13 cellular contexts compared by ENCODE assay signal in genomic region chr2:150571121-150571520, GRCh38.
A peak's percentile ranks its signal among the peaks of the same experiment; 100 is the strongest.
DNase-seq lines count a peak whose midpoint lies in the region; ATAC-seq and TF ChIP-seq lines count a peak whose summit lies in the region.
"Had no signal": no experiment of that assay in that cellular context is flagged by ENCODE, and none has a peak within 500 bp of the region (broad histone marks: within the 10 kb centered on the region; RNA-seq: fewer than 3 reads in every experiment).

No MANE protein-coding gene starts in this region.

- no TSS peak for BruUV-seq in IMR-90 (replicated peaks; lab: Mats Ljungman, UMichigan)

- H2BK15ac ChIP-seq in IMR-90 (ENCODE audit: low read depth, low read length) = no peak overlapping the region

- peaks cover 5 to 17% of the 10 kb centered on the region in 2 experiments; a peak in 2 of 4 replicates for H3K79me1 ChIP-seq in IMR-90 (ENCODE audit: low read depth in 1 of 2, low read length in 2 of 2)

- no peak overlapping the region for H3K14ac ChIP-seq in IMR-90 (replicated peaks; ENCODE audit: low read depth, low read length)

- peak overlapping the region in 1 of 2 experiments; percentile 64; a peak in 1 of 4 replicates for H4K8ac ChIP-seq in IMR-90 (ENCODE audit: low read depth in 2 of 2, low read length in 2 of 2)

- H3K56ac ChIP-seq in IMR-90 (ENCODE audit: extremely low read depth, insufficient read depth, low read length) = peak overlapping the region; percentile 48; the same call in 1 of the 2 replicates

- dilution Hi-C loops in IMR-90 (cut with HindIII; ENCODE audit: low sequenced_read_pairs, unreplicated experiment) = no loop called here

- ATAC-seq in IMR-90 (ENCODE audit: low read depth) (peak; percentile 10), foreskin keratinocyte (no peak), GM21528 (IDR thresholded peaks at IDR 0.05; ENCODE audit: low FRiP score, unreplicated experiment) (no peak)

- DNase-seq in IMR-90 = no peak
- DNase-seq in brain microvascular endothelial cell = no peak
- DNase-seq in foreskin keratinocyte = no peak
- no peak for DNase-seq in smooth muscle cell (lab: John Stamatoyannopoulos, UW; ENCODE audit: unreplicated experiment)
- DNase-seq in cerebellar cortex (ENCODE audit: low spot score) = no peak
- DNase-seq in T-helper 9 cell = no peak
- DNase-seq: C1 segment of cervical spinal cord; MV-4-11; NCI-H345; NCI-H526 treated with DMSO at 0.1 percent for 48 hours; NK-92 treated with Interleukin-12 subunit alpha and Interleukin-12 subunit beta, amount 100 ng/mL, for 24 hours; PC-9 had no signal

- no peak overlapping the region; the same call in 1 of the 2 replicates for H3K23ac ChIP-seq in IMR-90 (ENCODE audit: low read depth, low read length)

- H3K18ac ChIP-seq in IMR-90 (ENCODE audit: low read depth, low read length) = peak overlapping the region; percentile 17; the same call in 1 of the 2 replicates

- H4K91ac ChIP-seq in IMR-90 (ENCODE audit: insufficient read depth, low read depth, low read length) = peak overlapping the region; percentile 47; the same call in 1 of the 2 replicates

- H2AK9ac ChIP-seq in IMR-90 (replicated peaks; ENCODE audit: low read depth, low read length, poor library complexity) = no peak overlapping the region

- 0 out of 2 replicates have a peak overlapping the region, but pooled peaks have one; percentile 29 for H3K9ac ChIP-seq in IMR-90 (ENCODE audit: low read depth, low read length)
- H3K9ac ChIP-seq in smooth muscle cell (ENCODE audit: low read depth) = peak overlapping the region; percentile 16

- H3K27ac ChIP-seq in IMR-90 (ENCODE audit: insufficient read depth, low read length) (peak overlapping the region; percentile 82; the same call in 1 of the 2 replicates), brain microvascular endothelial cell (peak overlapping the region; percentile 14), foreskin keratinocyte (peak overlapping the region; percentile 89), smooth muscle cell (ENCODE audit: low read depth) (peak overlapping the region; percentile 66)
- H3K27ac ChIP-seq: PC-9 had no signal

- peak overlapping the region; percentile 93 for H2BK120ac ChIP-seq in IMR-90 (ENCODE audit: low read depth, low read length)

- no peaks in the 10 kb centered on the region for H3K79me2 ChIP-seq in smooth muscle cell (ENCODE audit: low read depth)

- H3K4me2 ChIP-seq in IMR-90 (ENCODE audit: low read depth, low read length) (no peak overlapping the region), smooth muscle cell (peak overlapping the region; percentile 36)
- H3K4me2 ChIP-seq: PC-9 had no signal

- H4K20me1 ChIP-seq in IMR-90 (ENCODE audit: insufficient read depth, low read length) (no peaks in the 10 kb centered on the region), smooth muscle cell (ENCODE audit: low read depth) (no peaks in the 10 kb centered on the region)

- no peak overlapping the region for H4K5ac ChIP-seq in IMR-90 (ENCODE audit: low read depth, low read length)

- H3K9me3 ChIP-seq in IMR-90 (ENCODE audit: control insufficient read depth, insufficient read depth, low read length) (no peaks in the 10 kb centered on the region), smooth muscle cell (replicated peaks; ENCODE audit: low read depth) (no peaks in the 10 kb centered on the region)

- no peaks in the 10 kb centered on the region for H3K27me3 ChIP-seq in IMR-90 (ENCODE audit: control insufficient read depth, insufficient read depth, low read length)
- no peaks in the 10 kb centered on the region for H3K27me3 ChIP-seq in brain microvascular endothelial cell (replicated peaks)
- no peaks in the 10 kb centered on the region for H3K27me3 ChIP-seq in foreskin keratinocyte
- H3K27me3 ChIP-seq in smooth muscle cell (ENCODE audit: low read depth) = no peaks in the 10 kb centered on the region

- peak overlapping the region; percentile 99 for H2BK5ac ChIP-seq in IMR-90 (ENCODE audit: low read depth, low read length, poor library complexity, severe bottlenecking)

- H3K4me3 ChIP-seq in IMR-90 (ENCODE audit: insufficient read depth, low read depth, low read length) = no peak overlapping the region
- no peak overlapping the region for H3K4me3 ChIP-seq in brain microvascular endothelial cell (ENCODE audit: low read depth, low read length)
- H3K4me3 ChIP-seq in smooth muscle cell = no peak overlapping the region
- H3K4me3 ChIP-seq: PC-9 had no signal

- peaks cover 15% of the 10 kb centered on the region for H3K9me1 ChIP-seq in IMR-90 (ENCODE audit: insufficient read depth, low read length)

- TF ChIP-seq CTCF in IMR-90 (conservative IDR thresholded peaks at IDR 0.05; ENCODE audit: low read depth, low read length) (no peak), brain microvascular endothelial cell (IDR thresholded peaks at IDR 0.05; ENCODE audit: low read depth, low read length, missing control alignments) (no peak), foreskin keratinocyte (conservative IDR thresholded peaks at IDR 0.05) (no peak), smooth muscle cell (IDR thresholded peaks at IDR 0.05; ENCODE audit: borderline replicate concordance, insufficient read depth, poor library complexity, severe bottlenecking) (no peak)

- CTCF ChIA-PET in IMR-90 (lab: Yijun Ruan, JAX) = interaction anchor here (1.0 kb wide), 1 partner anchor 40 kb away, joined by 4 read pairs; no protein-coding TSS in a partner anchor

- no peak overlapping the region for H2AK5ac ChIP-seq in IMR-90 (ENCODE audit: low read depth, low read length)

- intact Hi-C loops in IMR-90 (cut with micrococcal nuclease) = loop anchor here (1.0 to 2.0 kb wide), 2 partner anchors 39 to 42 kb away; no protein-coding TSS in a partner anchor

- in situ Hi-C loops in IMR-90 (cut with MboI; ENCODE audit: low sequenced_read_pairs) (no loop called here), brain microvascular endothelial cell (cut with HindIII; ENCODE audit: low pct_ligation_motif_present, low sequenced_read_pairs) (no loop called here)

- H3K4ac ChIP-seq in IMR-90 (ENCODE audit: low read depth, low read length) = peak overlapping the region; percentile 75; the same call in 1 of the 2 replicates

- peaks cover 25% of the 10 kb centered on the region for H3K4me1 ChIP-seq in IMR-90 (ENCODE audit: control insufficient read depth, insufficient read depth, low read length)
- H3K4me1 ChIP-seq in foreskin keratinocyte = peaks cover 37% of the 10 kb centered on the region
- H3K4me1 ChIP-seq in smooth muscle cell (ENCODE audit: low read depth) = peaks cover 4% of the 10 kb centered on the region

- H3K36me3 ChIP-seq in IMR-90 (ENCODE audit: control insufficient read depth, insufficient read depth, low read length) (no peaks in the 10 kb centered on the region), brain microvascular endothelial cell (replicated peaks) (no peaks in the 10 kb centered on the region), smooth muscle cell (ENCODE audit: low read depth) (no peaks in the 10 kb centered on the region)

- TF ChIP-seq POLR2A in IMR-90 (IDR thresholded peaks at IDR 0.05; ENCODE audit: low read depth, low read length) = no peak

- peaks cover 11% of the 10 kb centered on the region for H3F3A ChIP-seq in smooth muscle cell (ENCODE audit: low read depth)

- H2BK20ac ChIP-seq in IMR-90 (ENCODE audit: low read depth, low read length) = peak overlapping the region; percentile 68; the same call in 1 of the 2 replicates

- no peak overlapping the region for H2AFZ ChIP-seq in IMR-90 (replicated peaks; ENCODE audit: low read length, poor library complexity)
- no peak overlapping the region for H2AFZ ChIP-seq in smooth muscle cell (ENCODE audit: low read depth)
- H2AFZ ChIP-seq: PC-9 had no signal

- WGBS in IMR-90 (ENCODE audit: extremely low coverage in 2 of 2, insufficient read length in 1 of 2), 2 experiments = no CpG with 5 or more reads among the region's 1 CpG
- WGBS in smooth muscle cell (ENCODE audit: low lambda C conversion rate) = 77% methylated on average over 1 of the region's 1 CpG

- POLR2A ChIA-PET in IMR-90 (lab: Charles Lee; ENCODE audit: unreplicated experiment) = interaction anchor here (0.5 kb wide), 1 partner anchor 832 kb away, joined by 3 read pairs; no protein-coding TSS in a partner anchor

- no peak for TF ChIP-seq RAD21 in IMR-90 (IDR thresholded peaks at IDR 0.05; ENCODE audit: low read length)

TF ChIP-seq in IMR-90, 13 proteins besides CTCF, POLR2A, EP300 and RAD21:
- TF ChIP-seq MAZ (IDR thresholded peaks at IDR 0.05; ENCODE audit: borderline replicate concordance, low read depth, low read length) (no peak), USF2 (IDR thresholded peaks at IDR 0.05; ENCODE audit: low read depth, low read length) (no peak), SMC3 (IDR thresholded peaks at IDR 0.05; ENCODE audit: low read depth, low read length) (no peak), NFE2L2 (IDR thresholded peaks at IDR 0.05; ENCODE audit: low read depth, low read length) (no peak), RFX5 (IDR thresholded peaks at IDR 0.05; ENCODE audit: low read depth, low read length) (no peak), ELK1 (IDR thresholded peaks at IDR 0.05; ENCODE audit: borderline replicate concordance, low read depth, low read length) (no peak), MAFK (IDR thresholded peaks at IDR 0.05; ENCODE audit: low read depth, low read length) (no peak), RCOR1 (IDR thresholded peaks at IDR 0.05; ENCODE audit: insufficient replicate concordance, low read length) (no peak), FOS (IDR thresholded peaks at IDR 0.05; ENCODE audit: low read depth, low read length) (no peak), BHLHE40 (IDR thresholded peaks at IDR 0.05; ENCODE audit: low read depth, low read length) (no peak), CHD1 (IDR thresholded peaks at IDR 0.05; ENCODE audit: low read depth, low read length) (no peak), MXI1 (IDR thresholded peaks at IDR 0.05; ENCODE audit: borderline replicate concordance, low read depth, low read length) (no peak)

Comparison
In these comparisons a context has a peak if more than half of its experiments do, and no peak if none do; other contexts are left out.
1. H3K27ac ChIP-seq: peak in every context shown above with its lines; median percentile 89 in foreskin keratinocyte; 82 in IMR-90; 66 in smooth muscle cell; 14 in brain microvascular endothelial cell.